ENCODE assay signal across 8 cellular contexts in the genomic region with DNA sequence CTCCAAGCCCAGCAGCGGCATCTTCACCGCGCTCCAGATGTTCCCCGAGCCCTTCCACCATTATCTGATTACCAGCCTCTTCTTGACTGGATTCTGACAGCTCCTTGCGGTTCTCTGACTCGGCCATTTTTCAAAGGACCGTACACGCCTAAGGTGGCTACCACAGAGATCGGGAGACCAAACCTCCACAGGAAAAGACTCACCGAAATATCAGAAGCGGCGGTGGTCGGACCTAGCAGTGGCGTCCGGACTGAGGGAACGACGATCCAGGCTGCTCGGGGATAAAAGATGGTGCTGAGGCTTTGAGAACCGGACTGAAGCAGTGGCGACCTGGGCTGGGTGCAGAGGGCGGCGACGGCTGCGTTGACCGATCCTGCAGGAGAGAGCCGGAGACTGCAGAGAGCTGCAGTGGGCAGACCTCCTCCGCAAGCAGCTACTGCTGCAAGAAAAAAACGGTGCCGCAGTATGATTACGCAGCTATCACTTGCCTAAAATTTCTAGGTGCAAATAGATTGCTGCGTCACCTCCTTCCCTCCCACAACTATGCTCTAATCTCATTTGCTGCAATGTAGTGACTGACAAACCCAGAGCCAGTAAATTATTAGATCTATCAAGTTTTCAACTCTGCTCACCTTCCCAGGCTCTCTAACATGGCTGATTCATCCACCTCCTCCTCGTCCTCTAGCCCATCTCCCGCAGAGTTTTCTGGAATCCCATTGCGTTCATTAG. TPM values are rescaled to one million over a fixed set of nuclear protein-coding genes. Genes with fewer than 3 reads are reported as not detected.
DNase-seq lines count a peak whose midpoint lies in the region; ATAC-seq and TF ChIP-seq lines count a peak whose summit lies in the region.

A gene with protein sequence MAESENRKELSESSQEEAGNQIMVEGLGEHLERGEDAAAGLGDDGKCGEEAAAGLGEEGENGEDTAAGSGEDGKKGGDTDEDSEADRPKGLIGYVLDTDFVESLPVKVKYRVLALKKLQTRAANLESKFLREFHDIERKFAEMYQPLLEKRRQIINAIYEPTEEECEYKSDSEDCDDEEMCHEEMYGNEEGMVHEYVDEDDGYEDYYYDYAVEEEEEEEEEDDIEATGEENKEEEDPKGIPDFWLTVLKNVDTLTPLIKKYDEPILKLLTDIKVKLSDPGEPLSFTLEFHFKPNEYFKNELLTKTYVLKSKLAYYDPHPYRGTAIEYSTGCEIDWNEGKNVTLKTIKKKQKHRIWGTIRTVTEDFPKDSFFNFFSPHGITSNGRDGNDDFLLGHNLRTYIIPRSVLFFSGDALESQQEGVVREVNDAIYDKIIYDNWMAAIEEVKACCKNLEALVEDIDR (minus strand): TSS at position 486 of the 729 bp plus-strand sequence. CDS start 359 bp downstream, at position 127.

- no peaks in the 10 kb centered on the region for H3K79me1 ChIP-seq in neuronal stem cell (ENCODE audit: low read depth, low read length)

- H3K9ac ChIP-seq in neuronal stem cell (ENCODE audit: low read depth, low read length, poor library complexity), result peak within 1 kb of the TSS; percentile 50

- peak within 1 kb of the TSS; percentile 58 to 92 for H3K4me3 ChIP-seq in neuronal stem cell (ENCODE audit: low read length in 2 of 2)
- H3K4me3 ChIP-seq in upper lobe of left lung, result peak within 1 kb of the TSS in 3 of 4 donors; percentile 35 to 51 (median 50)

- H3K27ac Mint-ChIP-seq in activated naive CD4-positive, alpha-beta T cell treated with anti-CD3 and anti-CD28 coated beads, Interleukin-2, amount 10 ng/mL, durations not matched to agents 7 days and 5 days, result peak within 1 kb of the TSS; percentile 84

- H2BK15ac ChIP-seq in neuronal stem cell (ENCODE audit: low read length), result no peak within 1 kb of the TSS

- no peaks in the 10 kb centered on the region for H3K36me3 Mint-ChIP-seq in activated naive CD4-positive, alpha-beta T cell treated with anti-CD3 and anti-CD28 coated beads, Interleukin-2, amount 10 ng/mL, durations not matched to agents 7 days and 5 days

- whole genome bisulfite sequencing in neuronal stem cell (ENCODE audit: extremely low coverage in 2 of 2, insufficient read length in 2 of 2, insufficient replicate concordance in 1 of 2), 2 donors, result no CpG with 5 or more reads among the region's 34 CpGs
- 4 to 42% methylated on average over 16 to 34 of the region's 34 CpGs for WGBS in upper lobe of left lung, 2 donors

- no peak within 1 kb of the TSS for H3K4ac ChIP-seq in neuronal stem cell (ENCODE audit: low read length)

- H3K27me3 Mint-ChIP-seq in activated naive CD4-positive, alpha-beta T cell treated with anti-CD3 and anti-CD28 coated beads, Interleukin-2, amount 10 ng/mL, durations not matched to agents 7 days and 5 days, result peaks cover 10% of the 10 kb centered on the region

- peak within 1 kb of the TSS; percentile 54 for H3K4me2 ChIP-seq in neuronal stem cell (ENCODE audit: insufficient read depth, low read length, poor library complexity, severe bottlenecking)

- no peak within 1 kb of the TSS for H2AK5ac ChIP-seq in neuronal stem cell (ENCODE audit: low read depth, low read length)

- H4K91ac ChIP-seq in neuronal stem cell (ENCODE audit: low read depth, low read length, poor library complexity), result no peak within 1 kb of the TSS

- H3K4me1 ChIP-seq in neuronal stem cell (ENCODE audit: control insufficient read depth in 2 of 2, insufficient read depth in 1 of 2, low read depth in 1 of 2, low read length in 2 of 2) (no peaks in the 10 kb centered on the region), upper lobe of left lung (no peaks in the 10 kb centered on the region)

- peak within 1 kb of the TSS; percentile 90 for H3K4me3 Mint-ChIP-seq in activated naive CD4-positive, alpha-beta T cell treated with anti-CD3 and anti-CD28 coated beads, Interleukin-2, amount 10 ng/mL, durations not matched to agents 7 days and 5 days

- H3K9me3 ChIP-seq in neuronal stem cell (replicated peaks in 1 of 2; ENCODE audit: control insufficient read depth in 2 of 2, insufficient read depth in 1 of 2, low read depth in 1 of 2, low read length in 2 of 2) (no peaks in the 10 kb centered on the region), upper lobe of left lung (no peaks in the 10 kb centered on the region)

- no peak within 1 kb of the TSS for H4K8ac ChIP-seq in neuronal stem cell (ENCODE audit: low read depth, low read length)

- H3K36me3 ChIP-seq in neuronal stem cell (replicated peaks in 1 of 2; ENCODE audit: control insufficient read depth in 2 of 2, insufficient read depth in 2 of 2, low read length in 2 of 2) (no peaks in the 10 kb centered on the region), upper lobe of left lung (no peaks in the 10 kb centered on the region)

- peak within 1 kb of the TSS; percentile 91 for H2AFZ ChIP-seq in neuronal stem cell (ENCODE audit: low read length)

- DNase-seq in CD1c-positive myeloid dendritic cell (ENCODE audit: extremely low spot score) (peak; percentile 12), NCI-H2227 treated with DMSO at 0.1 percent for 48 hours (lab: John Stamatoyannopoulos, UW) (peak; percentile 49), Right ventricle myocardium inferior (ENCODE audit: missing footprints) (peak; percentile 63), neuronal stem cell (ENCODE audit: low spot score) (peak; percentile 18), upper lobe of left lung (peak; percentile 40 to 61)
- DNase-seq in activated naive CD4-positive, alpha-beta T cell treated with anti-CD3 and anti-CD28 coated beads, Interleukin-2, amount 10 ng/mL, durations not matched to agents 7 days and 5 days, result peak; percentile 52

- no peaks in the 10 kb centered on the region for H3K9me3 Mint-ChIP-seq in activated naive CD4-positive, alpha-beta T cell treated with anti-CD3 and anti-CD28 coated beads, Interleukin-2, amount 10 ng/mL, durations not matched to agents 7 days and 5 days

- peaks cover 0 to 15% (median 0%) of the 10 kb centered on the region in 3 experiments for H3K27me3 ChIP-seq in neuronal stem cell (ENCODE audit: control insufficient read depth in 3 of 3, insufficient read depth in 3 of 3, low read depth in 1 of 3, low read length in 3 of 3)
- no peaks in the 10 kb centered on the region for H3K27me3 ChIP-seq in upper lobe of left lung

- peak within 1 kb of the TSS; percentile 76 for H3K18ac ChIP-seq in neuronal stem cell (ENCODE audit: low read length)

- peaks cover 23% of the 10 kb centered on the region for H3K4me1 Mint-ChIP-seq in activated naive CD4-positive, alpha-beta T cell treated with anti-CD3 and anti-CD28 coated beads, Interleukin-2, amount 10 ng/mL, durations not matched to agents 7 days and 5 days

- TF ChIP-seq EP300 in upper lobe of left lung (IDR thresholded peaks at IDR 0.05), result no peak

- TF ChIP-seq CTCF in upper lobe of left lung (IDR thresholded peaks at IDR 0.05), result no peak

- CTCF ChIA-PET in activated naive CD4-positive, alpha-beta T cell treated with anti-CD3 and anti-CD28 coated beads, Interleukin-2, amount 10 ng/mL, durations not matched to agents 7 days and 5 days (lab: Charles Lee), result no interaction called here

- H2BK120ac ChIP-seq in neuronal stem cell (ENCODE audit: low read depth, low read length), result no peak within 1 kb of the TSS

- H3K14ac ChIP-seq in neuronal stem cell (ENCODE audit: low read length), result no peak within 1 kb of the TSS

- intact Hi-C loops in Right ventricle myocardium inferior (cut with DNase I), result no loop called here

- no peak within 1 kb of the TSS for H2BK5ac ChIP-seq in neuronal stem cell (ENCODE audit: low read length)

- peak in 1 of 4 donors; percentile 28 for TF ChIP-seq POLR2A in upper lobe of left lung (IDR thresholded peaks at IDR 0.05)

- ATAC-seq in GM21529 (IDR thresholded peaks at IDR 0.05; ENCODE audit: unreplicated experiment) (peak; percentile 86), Right ventricle myocardium inferior (peak; percentile 86), upper lobe of left lung (ENCODE audit: low FRiP score in 2 of 2) (peak; percentile 57 to 83), GM19351 (IDR thresholded peaks at IDR 0.05; ENCODE audit: unreplicated experiment) (no peak)

- no peak within 1 kb of the TSS for H3K23ac ChIP-seq in neuronal stem cell (ENCODE audit: low read depth, low read length, poor library complexity)

- H3K27ac ChIP-seq in neuronal stem cell (replicated peaks; ENCODE audit: low read length) (peak within 1 kb of the TSS; percentile 51), upper lobe of left lung (peak within 1 kb of the TSS in 2 of 4 donors; percentile 14 to 56)

- no peak within 1 kb of the TSS for H2BK12ac ChIP-seq in neuronal stem cell (ENCODE audit: low read length)

RNA-seq across cellular contexts. Expression of the gene that starts here (rescaled TPM):
- total RNA-seq in Right ventricle myocardium inferior (5.8 TPM), upper lobe of left lung (1 to 10 TPM in 4 of 6 donors, not detected in 2; 1.3 to 2.5 (median 1.5) TPM)
- polyA plus RNA-seq in neuronal stem cell (2013, experiment 1 of 2), result 7.2 TPM
- polyA plus RNA-seq in neuronal stem cell (2013, experiment 2 of 2), result 7.5 TPM

Comparison
In these comparisons a context has a peak if more than half of its experiments do, and no peak if none do; other contexts are left out.
1. DNase-seq: peak in every context shown above with its lines; median percentile 63 in Right ventricle myocardium inferior; 52 in activated naive CD4-positive, alpha-beta T cell treated with anti-CD3 and anti-CD28 coated beads, Interleukin-2, amount 10 ng/mL, durations not matched to agents 7 days and 5 days; 50 in upper lobe of left lung; 49 in NCI-H2227 treated with DMSO at 0.1 percent for 48 hours; 18 in neuronal stem cell; 12 in CD1c-positive myeloid dendritic cell.